In the genomic region with DNA sequence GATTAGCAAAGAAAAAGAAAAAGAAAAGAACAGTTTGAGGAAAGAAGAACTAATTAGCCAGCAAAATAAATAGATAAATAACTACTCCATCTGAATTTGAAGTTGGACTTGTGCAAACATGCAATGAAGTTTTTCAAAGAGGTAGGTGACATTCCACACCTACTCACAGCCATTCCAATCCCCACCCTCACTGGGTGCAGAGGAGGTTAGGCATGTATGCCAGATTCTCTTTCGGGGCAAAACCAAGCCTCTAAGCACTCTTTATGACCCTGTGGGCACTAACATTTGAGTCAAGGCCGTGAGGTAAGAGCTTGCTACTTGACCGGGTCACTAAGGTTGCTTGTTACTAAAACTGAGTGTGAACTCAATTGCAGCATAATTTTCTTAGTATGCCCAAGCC, we compare ENCODE assay signal across 2 cellular contexts.
TF ChIP-seq lines count a peak whose summit lies in the region.

No MANE protein-coding gene starts in this region.

TF ChIP-seq in HEK293, 187 proteins besides CTCF, POLR2A, EP300 and RAD21:
- TF ChIP-seq ZNF335 (tag by site-specific recombination; conservative IDR thresholded peaks at IDR 0.05) (no peak), ZFHX2 (tag by site-specific recombination; conservative IDR thresholded peaks at IDR 0.05) (0 out of 2 replicates have a peak, but pooled peaks have one; percentile 52), EGR2 (tag by site-specific recombination; IDR thresholded peaks at IDR 0.05; ENCODE audit: low read depth) (peak; percentile 76)

TF ChIP-seq in WTC11, 78 proteins besides CTCF, POLR2A, EP300 and RAD21:
- TF ChIP-seq MYBL2 (CRISPR knock-in tag; IDR thresholded peaks at IDR 0.05) (no peak), GABPB1 (CRISPR knock-in tag; IDR thresholded peaks at IDR 0.05) (no peak), E2F4 (CRISPR knock-in tag; IDR thresholded peaks at IDR 0.05; ENCODE audit: borderline replicate concordance, low read depth) (no peak), JUN (CRISPR knock-in tag; IDR thresholded peaks at IDR 0.05) (no peak), AFF4 (CRISPR knock-in tag; IDR thresholded peaks at IDR 0.05; ENCODE audit: borderline replicate concordance) (no peak), ZNF423 (CRISPR knock-in tag; IDR thresholded peaks at IDR 0.05) (no peak)
- TF ChIP-seq, protein P1, sequence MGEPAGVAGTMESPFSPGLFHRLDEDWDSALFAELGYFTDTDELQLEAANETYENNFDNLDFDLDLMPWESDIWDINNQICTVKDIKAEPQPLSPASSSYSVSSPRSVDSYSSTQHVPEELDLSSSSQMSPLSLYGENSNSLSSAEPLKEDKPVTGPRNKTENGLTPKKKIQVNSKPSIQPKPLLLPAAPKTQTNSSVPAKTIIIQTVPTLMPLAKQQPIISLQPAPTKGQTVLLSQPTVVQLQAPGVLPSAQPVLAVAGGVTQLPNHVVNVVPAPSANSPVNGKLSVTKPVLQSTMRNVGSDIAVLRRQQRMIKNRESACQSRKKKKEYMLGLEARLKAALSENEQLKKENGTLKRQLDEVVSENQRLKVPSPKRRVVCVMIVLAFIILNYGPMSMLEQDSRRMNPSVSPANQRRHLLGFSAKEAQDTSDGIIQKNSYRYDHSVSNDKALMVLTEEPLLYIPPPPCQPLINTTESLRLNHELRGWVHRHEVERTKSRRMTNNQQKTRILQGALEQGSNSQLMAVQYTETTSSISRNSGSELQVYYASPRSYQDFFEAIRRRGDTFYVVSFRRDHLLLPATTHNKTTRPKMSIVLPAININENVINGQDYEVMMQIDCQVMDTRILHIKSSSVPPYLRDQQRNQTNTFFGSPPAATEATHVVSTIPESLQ (CRISPR knock-in tag; IDR thresholded peaks at IDR 0.05), result no peak
TF ChIP-seq in WTC11: peak in this region for 0.
